ENCODE assay signal across 20 cellular contexts in genomic region chr16:25771812-25772568, GRCh38.
"Had no signal": no experiment of that assay in that cellular context is flagged by ENCODE, and none has a peak within 500 bp of the region (broad histone marks: within the 10 kb centered on the region; RNA-seq: fewer than 3 reads in every experiment).

No MANE protein-coding gene starts in this region.

- H3K36me3 ChIP-seq: Peyer's patch, SJSA1 had no signal

- ATAC-seq: HepG2, Right ventricle myocardium inferior had no signal

- H3K9ac ChIP-seq: KMS-11 had no signal

- H3K27me3 ChIP-seq: Peyer's patch, SJSA1 had no signal

- H2AFZ ChIP-seq: PC-9 had no signal

- H3K27ac ChIP-seq: KMS-11, PC-9, Peyer's patch, SJSA1, SK-N-MC had no signal

- H3K9me3 ChIP-seq: SJSA1 had no signal

- H3K4me2 ChIP-seq: KMS-11, PC-9 had no signal

- H3K4me3 ChIP-seq: PC-9, Peyer's patch, SJSA1, SK-N-MC had no signal

- H3K4me1 ChIP-seq: Peyer's patch, SJSA1 had no signal

- DNase-seq: IMR-90, Kasumi-1, MM.1S, NCI-H1092 treated with DMSO at 0.1 percent for 48 hours, NCI-H1436, NCI-H187, NCI-H2081 treated with DMSO at 0.1 percent for 48 hours, NCI-H2171, NCI-H345, NCI-H446 treated with DMSO at 0.1 percent for 48 hours, NCI-H526, NCI-H82, PC-9, Peyer's patch, SHP77 treated with DMSO at 0.1 percent for 48 hours had no signal
